9 cellular contexts compared by ENCODE assay signal in the genomic region with DNA sequence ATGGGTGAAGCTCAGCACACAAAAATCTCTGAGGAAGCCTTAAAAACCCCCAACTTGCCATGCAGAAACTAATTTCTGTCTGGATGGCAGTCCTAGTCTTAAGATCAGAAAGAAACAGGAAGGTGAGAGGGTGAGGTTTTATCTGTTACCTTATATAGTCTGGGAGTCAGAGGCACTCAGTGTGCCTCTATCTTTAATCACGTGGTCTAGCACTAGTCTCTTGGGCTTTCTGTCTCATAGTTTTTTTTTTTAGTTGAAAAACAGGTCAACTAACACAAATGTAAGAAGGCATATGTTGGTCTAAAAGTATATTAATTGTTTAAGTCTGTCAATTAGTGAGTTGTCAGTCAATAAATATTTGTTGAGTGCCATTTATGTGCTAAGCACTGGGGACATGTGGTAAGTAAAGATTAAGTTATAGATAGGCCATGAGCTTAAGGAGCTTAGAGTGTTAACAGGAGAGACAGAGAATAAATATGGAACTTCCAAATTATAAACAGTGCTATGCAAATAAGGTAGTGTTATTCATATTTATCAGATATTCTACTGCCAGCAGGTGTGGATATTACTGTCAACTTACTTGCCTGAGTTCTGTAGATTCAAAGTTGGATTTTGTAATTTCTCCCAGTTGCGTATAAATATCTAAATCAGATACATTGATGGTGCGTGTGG. TPM values are rescaled to one million over a fixed set of nuclear protein-coding genes. Genes with fewer than 3 reads are reported as not detected.
DNase-seq lines count a peak whose midpoint lies in the region; ATAC-seq and TF ChIP-seq lines count a peak whose summit lies in the region.
"Had no signal": no experiment of that assay in that cellular context is flagged by ENCODE, and none has a peak within 500 bp of the region (broad histone marks: within the 10 kb centered on the region; RNA-seq: fewer than 3 reads in every experiment).

No MANE protein-coding gene starts in this region.

- H3K27me3 ChIP-seq in CD8-positive, alpha-beta memory T cell (ENCODE audit: insufficient read depth, low read length, poor library complexity, severe bottlenecking): no peaks in the 10 kb centered on the region
- H3K27me3 ChIP-seq in endodermal cell (ENCODE audit: control insufficient read depth, insufficient read depth, low read length, poor library complexity, severe bottlenecking): no peaks in the 10 kb centered on the region
- no peaks in the 10 kb centered on the region for H3K27me3 ChIP-seq in Peyer's patch

- intact Hi-C loops in activated CD4-positive, alpha-beta memory T cell treated with anti-CD3 and anti-CD28 coated beads for 36 hours (cut with micrococcal nuclease): loop anchor here (5.0 kb wide), 1 partner anchor 40 kb away; no protein-coding TSS in a partner anchor

- peak overlapping the region; percentile 24 for H3K27ac ChIP-seq in CD8-positive, alpha-beta memory T cell (ENCODE audit: low read depth, low read length)
- H3K27ac ChIP-seq in endodermal cell (ENCODE audit: low read depth, low read length) (no peak overlapping the region), Peyer's patch (peak overlapping the region in 2 of 4 donors; percentile 34 to 49)

- peaks cover 0 to 2% of the 10 kb centered on the region in 2 donors for H3K27me3 Mint-ChIP-seq in CD8-positive, alpha-beta memory T cell
- H3K27me3 Mint-ChIP-seq in activated CD4-positive, alpha-beta memory T cell treated with anti-CD3 and anti-CD28 coated beads for 36 hours: no peaks in the 10 kb centered on the region
- H3K27me3 Mint-ChIP-seq in endodermal cell (ENCODE audit: insufficient read depth): no peaks in the 10 kb centered on the region

- ATAC-seq in GM19397 (IDR thresholded peaks at IDR 0.05; ENCODE audit: unreplicated experiment): peak; percentile 74
- ATAC-seq in HG03103 (IDR thresholded peaks at IDR 0.05; ENCODE audit: low read depth, unreplicated experiment): peak; percentile 75

- no peaks in the 10 kb centered on the region for H3K9me3 ChIP-seq in CD8-positive, alpha-beta memory T cell (ENCODE audit: low read length)
- H3K9me3 ChIP-seq in endodermal cell (ENCODE audit: control insufficient read depth, low read length) (no peaks in the 10 kb centered on the region), Peyer's patch (no peaks in the 10 kb centered on the region)

- peaks cover 0 to 2% (median 0%) of the 10 kb centered on the region in 5 donors for H3K9me3 Mint-ChIP-seq in CD8-positive, alpha-beta memory T cell
- no peaks in the 10 kb centered on the region for H3K9me3 Mint-ChIP-seq in activated CD4-positive, alpha-beta memory T cell treated with anti-CD3 and anti-CD28 coated beads for 36 hours
- peaks cover 17% of the 10 kb centered on the region for H3K9me3 Mint-ChIP-seq in endodermal cell
- H3K9me3 Mint-ChIP-seq: nephron had no signal

- TF ChIP-seq CTCF in endodermal cell (conservative IDR thresholded peaks at IDR 0.05): no peak
- no peak for TF ChIP-seq CTCF in Peyer's patch (IDR thresholded peaks at IDR 0.05)

- peaks cover 33% of the 10 kb centered on the region for H3K4me1 ChIP-seq in CD8-positive, alpha-beta memory T cell (ENCODE audit: insufficient read depth, low read length)
- H3K4me1 ChIP-seq in endodermal cell (ENCODE audit: control insufficient read depth, insufficient read depth, low read length) (no peaks in the 10 kb centered on the region), Peyer's patch (no peaks in the 10 kb centered on the region)

- peaks cover 30 to 37% (median 35%) of the 10 kb centered on the region in 3 donors for H3K4me1 Mint-ChIP-seq in CD8-positive, alpha-beta memory T cell
- peaks cover 19% of the 10 kb centered on the region for H3K4me1 Mint-ChIP-seq in activated CD4-positive, alpha-beta memory T cell treated with anti-CD3 and anti-CD28 coated beads for 36 hours (ENCODE audit: low read depth)
- H3K4me1 Mint-ChIP-seq in endodermal cell: peaks cover 1% of the 10 kb centered on the region
- H3K4me1 Mint-ChIP-seq: nephron had no signal

- H3K27ac Mint-ChIP-seq in CD8-positive, alpha-beta memory T cell: peak overlapping the region; percentile 21 to 90 (median 71)
- H3K27ac Mint-ChIP-seq in activated CD4-positive, alpha-beta memory T cell treated with anti-CD3 and anti-CD28 coated beads for 36 hours: peak overlapping the region; percentile 56
- no peak overlapping the region for H3K27ac Mint-ChIP-seq in endodermal cell
- H3K27ac Mint-ChIP-seq: nephron had no signal

- no peak overlapping the region for H3K4me3 ChIP-seq in CD8-positive, alpha-beta memory T cell (ENCODE audit: low read length)
- H3K4me3 ChIP-seq in endodermal cell (ENCODE audit: low read length) (no peak overlapping the region), Peyer's patch (no peak overlapping the region)

- peak overlapping the region in 4 of 7 donors; percentile 6 to 51 (median 23) for H3K4me3 Mint-ChIP-seq in CD8-positive, alpha-beta memory T cell
- no peak overlapping the region for H3K4me3 Mint-ChIP-seq in activated CD4-positive, alpha-beta memory T cell treated with anti-CD3 and anti-CD28 coated beads for 36 hours
- no peak overlapping the region for H3K4me3 Mint-ChIP-seq in endodermal cell
- H3K4me3 Mint-ChIP-seq: nephron had no signal

- TF ChIP-seq POLR2A in Peyer's patch (IDR thresholded peaks at IDR 0.05): no peak

- no peak for DNase-seq in CD8-positive, alpha-beta memory T cell
- DNase-seq in activated CD4-positive, alpha-beta memory T cell treated with anti-CD3 and anti-CD28 coated beads for 36 hours: no peak
- DNase-seq in SW480 (ENCODE audit: low spot score) (no peak), endodermal cell (no peak), dermis blood vessel endothelial cell (no peak), Peyer's patch (no peak)

- CTCF ChIA-PET in CD8-positive, alpha-beta memory T cell (lab: Charles Lee): interaction anchor here (2.1 kb wide), 1 partner anchor 38 kb away, joined by 4 read pairs; no protein-coding TSS in a partner anchor
- CTCF ChIA-PET in activated CD4-positive, alpha-beta memory T cell treated with anti-CD3 and anti-CD28 coated beads for 36 hours (lab: Charles Lee): interaction anchor here (1.1 to 1.6 kb wide), 2 partner anchors 40 to 41 kb away, joined by 3 read pairs; no protein-coding TSS in a partner anchor

- 85% methylated on average over 2 of the region's 3 CpGs; no CpG with 5 or more reads in 1 of the 2 experiments for WGBS in endodermal cell (ENCODE audit: insufficient coverage in 1 of 2, insufficient read length in 1 of 2), 2 experiments

- POLR2A ChIA-PET in CD8-positive, alpha-beta memory T cell (lab: Charles Lee): no interaction called here
- POLR2A ChIA-PET in activated CD4-positive, alpha-beta memory T cell treated with anti-CD3 and anti-CD28 coated beads for 36 hours (lab: Charles Lee): no interaction called here

- H3K9ac ChIP-seq in endodermal cell (ENCODE audit: extremely low read depth, low read length, poor library complexity, severe bottlenecking): no peak overlapping the region

- H3K36me3 Mint-ChIP-seq in CD8-positive, alpha-beta memory T cell: no peaks in the 10 kb centered on the region
- no peaks in the 10 kb centered on the region for H3K36me3 Mint-ChIP-seq in activated CD4-positive, alpha-beta memory T cell treated with anti-CD3 and anti-CD28 coated beads for 36 hours
- H3K36me3 Mint-ChIP-seq in endodermal cell (ENCODE audit: low read depth): no peaks in the 10 kb centered on the region

- H3K36me3 ChIP-seq in CD8-positive, alpha-beta memory T cell (ENCODE audit: insufficient read depth, low read length): no peaks in the 10 kb centered on the region
- H3K36me3 ChIP-seq in endodermal cell (ENCODE audit: control insufficient read depth, insufficient read depth, low read length) (no peaks in the 10 kb centered on the region), Peyer's patch (no peaks in the 10 kb centered on the region)

RNA-seq across cellular contexts. Expression of a gene that starts 6.9 kb away (rescaled TPM):
- total RNA-seq in CD8-positive, alpha-beta memory T cell: 1 to 10 TPM; 3.0 to 3.7 TPM
- not detected for polyA plus RNA-seq in CD8-positive, alpha-beta memory T cell
- not detected for total RNA-seq in activated CD4-positive, alpha-beta memory T cell treated with anti-CD3 and anti-CD28 coated beads for 36 hours
- total RNA-seq in endodermal cell (not detected), dermis blood vessel endothelial cell (not detected in 2 replicates), Peyer's patch (10 to 100 TPM in 1 of 4 donors, 1 to 10 TPM in 3; 3.2 to 35.5 (median 6.8) TPM)
- not detected for polyA plus RNA-seq in endodermal cell (2013, experiment 1 of 2)
- polyA plus RNA-seq in endodermal cell (2013, experiment 2 of 2): 0.04 TPM

Comparison
In these comparisons a context has a peak if more than half of its experiments do, and no peak if none do; other contexts are left out.
1. H3K4me3 Mint-ChIP-seq: peak in CD8-positive, alpha-beta memory T cell (4 of 7); none in activated CD4-positive, alpha-beta memory T cell treated with anti-CD3 and anti-CD28 coated beads for 36 hours (single experiment) and endodermal cell (single experiment).